In genomic region chr16:84294196-84295142, GRCh38 we compare ENCODE assay signal across 9 cellular contexts. TPM values are rescaled to one million over a fixed set of nuclear protein-coding genes. Genes with fewer than 3 reads are reported as not detected.
DNase-seq lines count a peak whose midpoint lies in the region; ATAC-seq, FAIRE-seq and TF ChIP-seq lines count a peak whose summit lies in the region.
"Had no signal": no experiment of that assay in that cellular context is flagged by ENCODE, and none has a peak within 500 bp of the region (broad histone marks: within the 10 kb centered on the region; RNA-seq: fewer than 3 reads in every experiment).

TSS of gene WFDC1 (plus strand) at chr16:84294878. CDS start at chr16:84294972, 94 bp downstream.

- H3K4me3 ChIP-seq in astrocyte (ENCODE audit: insufficient read depth, low read depth, low read length) = no peak within 1 kb of the TSS
- peak within 1 kb of the TSS; percentile 14 to 52 (median 32) for H3K4me3 ChIP-seq in skeletal muscle tissue (ENCODE audit: low read length in 3 of 3)

- FAIRE-seq in astrocyte (lab: Jason Lieb, UNC) = no peak

- H4K91ac ChIP-seq in H9 (ENCODE audit: insufficient read length, low read depth, low read length) = no peak within 1 kb of the TSS

- H3K27me3 ChIP-seq in H9 (ENCODE audit: insufficient read depth, low read length) (no peaks in the 10 kb centered on the region), astrocyte (ENCODE audit: insufficient read depth, low read length) (peaks cover 29% of the 10 kb centered on the region), skeletal muscle tissue (ENCODE audit: control insufficient read depth in 3 of 3, insufficient read depth in 3 of 3, low read length in 3 of 3) (peaks cover 41 to 62% (median 54%) of the 10 kb centered on the region in 3 donors)

- H3K23me2 ChIP-seq in H9 (ENCODE audit: insufficient read length, low read depth, low read length, poor library complexity, severe bottlenecking) = peaks cover 2% of the 10 kb centered on the region

- no peak within 1 kb of the TSS for H2BK120ac ChIP-seq in H9 (ENCODE audit: low read depth, low read length, poor library complexity, severe bottlenecking)

- peak within 1 kb of the TSS; percentile 64 for H3K14ac ChIP-seq in H9 (ENCODE audit: insufficient read depth, low read length)

- no peak within 1 kb of the TSS for H3T11ph ChIP-seq in H9 (ENCODE audit: low read length)

- H3K4me1 Mint-ChIP-seq in H9 (peaks cover 50 to 52% of the 10 kb centered on the region in 2 experiments), astrocyte (ENCODE audit: low read depth, unreplicated experiment) (peaks cover 12% of the 10 kb centered on the region)
- peaks cover 5 to 7% of the 10 kb centered on the region in 2 donors for H3K4me1 Mint-ChIP-seq in effector memory CD8-positive, alpha-beta T cell (ENCODE audit: low read depth in 2 of 2)

- H3K56ac ChIP-seq in H9 (ENCODE audit: insufficient read length, low read depth, low read length) = no peak within 1 kb of the TSS

- H3K79me1 ChIP-seq in H9 (ENCODE audit: insufficient read depth, low read depth, low read length, poor library complexity, severe bottlenecking) = no peaks in the 10 kb centered on the region

- H3K79me2 ChIP-seq in H9 (ENCODE audit: insufficient read depth, low read length) = no peaks in the 10 kb centered on the region
- no peaks in the 10 kb centered on the region for H3K79me2 ChIP-seq in astrocyte (ENCODE audit: insufficient read depth, low read length)

- no peaks in the 10 kb centered on the region for H3K9me3 ChIP-seq in H9 (ENCODE audit: control insufficient read depth, low read depth, low read length)
- no peaks in the 10 kb centered on the region for H3K9me3 ChIP-seq in astrocyte (ENCODE audit: insufficient read depth, low read depth, low read length)
- no peaks in the 10 kb centered on the region for H3K9me3 ChIP-seq in skeletal muscle tissue (ENCODE audit: control insufficient read depth in 3 of 3, low read length in 3 of 3)

- H3K36me3 ChIP-seq in astrocyte (ENCODE audit: insufficient read depth, low read length) (no peaks in the 10 kb centered on the region), skeletal muscle tissue (ENCODE audit: control insufficient read depth in 3 of 3, insufficient read depth in 3 of 3, low read length in 3 of 3) (no peaks in the 10 kb centered on the region)

- H2AFZ ChIP-seq in H9 (ENCODE audit: low read length) = no peak within 1 kb of the TSS
- peak within 1 kb of the TSS; percentile 58 for H2AFZ ChIP-seq in astrocyte (ENCODE audit: low read depth, low read length)

- H3K4me3 Mint-ChIP-seq in H9 (no peak within 1 kb of the TSS; a peak in 1 of 5 replicates), astrocyte (ENCODE audit: unreplicated experiment) (no peak within 1 kb of the TSS)
- peak within 1 kb of the TSS in 1 of 2 donors; percentile 3 for H3K4me3 Mint-ChIP-seq in effector memory CD8-positive, alpha-beta T cell

- H2AK5ac ChIP-seq in H9 (ENCODE audit: insufficient read length, low read length) = no peak within 1 kb of the TSS

- H3K4me2 ChIP-seq in H9 (ENCODE audit: insufficient read depth, insufficient read length, low read length) (no peak within 1 kb of the TSS), astrocyte (ENCODE audit: low read length) (peak within 1 kb of the TSS; percentile 72)

- no peak within 1 kb of the TSS for H2BK20ac ChIP-seq in H9 (ENCODE audit: low read depth, low read length, poor library complexity, severe bottlenecking)

- no peak within 1 kb of the TSS for H4K5ac ChIP-seq in H9 (ENCODE audit: insufficient read length, low read depth, low read length)

- DNase-seq in H9 = no peak
- DNase-seq in astrocyte (ENCODE audit: low read depth) = no peak
- peak; percentile 81 for DNase-seq in islet precursor cell
- DNase-seq in activated naive CD4-positive, alpha-beta T cell treated with Interleukin-2 at 50 U/mL for 16 hours = no peak
- DNase-seq in NCI-H1048 (lab: John Stamatoyannopoulos, UW) = no peak
- DNase-seq in effector memory CD8-positive, alpha-beta T cell = no peak
- DNase-seq: activated CD4-positive, alpha-beta T cell treated with anti-CD3 and anti-CD28 coated beads, Interleukin-2, amount 50 U/mL, for 1 hour had no signal

- no peak within 1 kb of the TSS for H3K18ac ChIP-seq in H9 (ENCODE audit: insufficient read length, low read depth, low read length)

- H2BK15ac ChIP-seq in H9 (ENCODE audit: low read depth, low read length) = no peak within 1 kb of the TSS

- H3K36me3 Mint-ChIP-seq in H9 (ENCODE audit: insufficient read depth in 1 of 3, low read depth in 3 of 3) = no peaks in the 10 kb centered on the region; a peak in 1 of 7 replicates
- H3K36me3 Mint-ChIP-seq in astrocyte (ENCODE audit: low read depth, unreplicated experiment) = no peaks in the 10 kb centered on the region
- H3K36me3 Mint-ChIP-seq in effector memory CD8-positive, alpha-beta T cell (ENCODE audit: insufficient read depth) = no peaks in the 10 kb centered on the region

- H3K4me1 ChIP-seq in H9 (ENCODE audit: insufficient read depth, low read length) (peaks cover 5% of the 10 kb centered on the region; the same call in 1 of the 2 replicates), astrocyte (ENCODE audit: insufficient read depth, low read length) (peaks cover 4% of the 10 kb centered on the region), skeletal muscle tissue (ENCODE audit: control insufficient read depth in 3 of 3, insufficient read depth in 3 of 3, low read length in 3 of 3) (peaks cover 7 to 10% (median 8%) of the 10 kb centered on the region in 3 donors)

- H3K27me3 Mint-ChIP-seq in H9 (ENCODE audit: low read depth) = peaks cover 32% of the 10 kb centered on the region
- H3K27me3 Mint-ChIP-seq in astrocyte (ENCODE audit: low read depth, unreplicated experiment) = peaks cover 47% of the 10 kb centered on the region
- peaks cover 49 to 76% of the 10 kb centered on the region in 2 donors for H3K27me3 Mint-ChIP-seq in effector memory CD8-positive, alpha-beta T cell

- no peak within 1 kb of the TSS for H3K9ac ChIP-seq in H9 (ENCODE audit: extremely low read depth, insufficient read length, low read length)
- no peak within 1 kb of the TSS for H3K9ac ChIP-seq in astrocyte (ENCODE audit: low read length)
- peak within 1 kb of the TSS in 2 of 3 donors; percentile 23 to 62 for H3K9ac ChIP-seq in skeletal muscle tissue (ENCODE audit: low read depth in 1 of 3, low read length in 3 of 3)

- ATAC-seq in GM21825 (IDR thresholded peaks at IDR 0.05; ENCODE audit: unreplicated experiment) = no peak
- no peak for ATAC-seq in effector memory CD8-positive, alpha-beta T cell (replicated peaks)

- H3K27ac Mint-ChIP-seq in H9 = peak within 1 kb of the TSS in 1 of 3 experiments; percentile 53; a peak in 2 of 7 replicates
- peak within 1 kb of the TSS; percentile 18 for H3K27ac Mint-ChIP-seq in astrocyte (ENCODE audit: unreplicated experiment)
- H3K27ac Mint-ChIP-seq in effector memory CD8-positive, alpha-beta T cell = no peak within 1 kb of the TSS

- no peak within 1 kb of the TSS for H2BK12ac ChIP-seq in H9 (ENCODE audit: insufficient read length, low read depth, low read length)

- TF ChIP-seq CTCF in H9 (conservative IDR thresholded peaks at IDR 0.05) = no peak
- TF ChIP-seq CTCF in astrocyte (IDR thresholded peaks at IDR 0.05; ENCODE audit: insufficient read depth, low read depth, low read length) = no peak

- H4K20me1 ChIP-seq in H9 (ENCODE audit: control insufficient read depth, insufficient read depth, insufficient read length) = no peaks in the 10 kb centered on the region
- no peaks in the 10 kb centered on the region for H4K20me1 ChIP-seq in astrocyte (ENCODE audit: insufficient read depth, low read length)

- H3K9me3 Mint-ChIP-seq in H9 (no peaks in the 10 kb centered on the region; a peak in 1 of 5 replicates), astrocyte (ENCODE audit: unreplicated experiment) (no peaks in the 10 kb centered on the region)
- H3K9me3 Mint-ChIP-seq in effector memory CD8-positive, alpha-beta T cell = no peaks in the 10 kb centered on the region

- H3K23ac ChIP-seq in H9 (ENCODE audit: insufficient read length, low read depth, low read length) = no peak within 1 kb of the TSS

- H3K27ac ChIP-seq in H9 (ENCODE audit: insufficient read length, low read depth, low read length) = no peak within 1 kb of the TSS
- H3K27ac ChIP-seq in astrocyte (ENCODE audit: low read depth, low read length) = no peak within 1 kb of the TSS
- H3K27ac ChIP-seq in skeletal muscle tissue (ENCODE audit: low read depth, low read length) = no peak within 1 kb of the TSS

- H3K4ac ChIP-seq in H9 (ENCODE audit: low read depth, low read length) = no peak within 1 kb of the TSS

- no peak within 1 kb of the TSS for H2BK5ac ChIP-seq in H9 (ENCODE audit: insufficient read length, low read length)

- H4K8ac ChIP-seq in H9 (replicated peaks; ENCODE audit: insufficient read length, low read depth, low read length) = no peak within 1 kb of the TSS

- no CpG with 5 or more reads among the region's 39 CpGs for WGBS in H9 (ENCODE audit: extremely low coverage, insufficient read length, low lambda C conversion rate)

RNA-seq across cellular contexts. Expression of gene WFDC1, which starts in this region (rescaled TPM):
- 0.24 and 0.29 TPM in 2 replicates for total RNA-seq in H9 (2021)
- total RNA-seq in astrocyte = 0.34 TPM in 1 of 2 replicates, not detected in the other
- total RNA-seq in skeletal muscle tissue = 1.6 TPM

Comparison
In these comparisons a context has a peak if more than half of its experiments do, and no peak if none do; other contexts are left out.
1. H3K9ac ChIP-seq: peak in skeletal muscle tissue (2 of 3); none in H9 (single experiment) and astrocyte (single experiment).